1 cellular context compared by ENCODE assay signal in genomic region chr3:119498188-119498987, GRCh38.
TF ChIP-seq lines count a peak whose summit lies in the region.

Gene TIMMDC1, plus strand, starts transcription at chr3:119498547. Its CDS starts 187 bp downstream, at chr3:119498734.

TF ChIP-seq in K562, 482 proteins besides CTCF, POLR2A, EP300 and RAD21 (continued from another document and continues in another):
- TF ChIP-seq CEBPZ (IDR thresholded peaks at IDR 0.05; ENCODE audit: borderline replicate concordance, low read depth, low read length) (no peak), SRSF9 (IDR thresholded peaks at IDR 0.05; ENCODE audit: borderline replicate concordance, low read depth, low read length) (no peak), DPF2 (IDR thresholded peaks at IDR 0.05) (no peak), ZNF311 (CRISPR knock-in tag; IDR thresholded peaks at IDR 0.05) (no peak), ESRRB (CRISPR knock-in tag; IDR thresholded peaks at IDR 0.05; ENCODE audit: borderline replicate concordance) (no peak), REST (CRISPR knock-in tag; IDR thresholded peaks at IDR 0.05; ENCODE audit: low read depth) (no peak), TFAP4 (CRISPR knock-in tag; IDR thresholded peaks at IDR 0.05; ENCODE audit: borderline replicate concordance) (peak; percentile 68; the same call in 1 of the 2 replicates), ZNF239 (CRISPR knock-in tag; IDR thresholded peaks at IDR 0.05) (no peak), PHF20 (IDR thresholded peaks at IDR 0.05; ENCODE audit: partially characterized antibody) (peak; percentile 83), CHAMP1 (IDR thresholded peaks at IDR 0.05) (no peak), TBP (optimal IDR thresholded peaks at IDR 0.05; ENCODE audit: low read depth, low read length) (peak; percentile 89), SNAPC5 (CRISPR knock-in tag; IDR thresholded peaks at IDR 0.05) (no peak), E2F6 (IDR thresholded peaks at IDR 0.05; ENCODE audit: borderline replicate concordance in 1 of 2, extremely low read depth in 1 of 2, insufficient read depth in 1 of 2, insufficient read length in 1 of 2, low read depth in 1 of 2, low read length in 1 of 2, poor library complexity in 1 of 2, severe bottlenecking in 1 of 2) (peak; percentile 22 to 45), ZNF696 (CRISPR knock-in tag; conservative IDR thresholded peaks at IDR 0.05) (no peak), NONO (IDR thresholded peaks at IDR 0.05; ENCODE audit: low read depth in 2 of 2, low read length in 1 of 2) (no peak), POLR2G (IDR thresholded peaks at IDR 0.05; ENCODE audit: low read depth, low read length) (peak; percentile 91), SRF (CRISPR knock-in tag; IDR thresholded peaks at IDR 0.05) (peak in 1 of 2 experiments; percentile 62; a peak in 1 of 4 replicates), PURB (CRISPR knock-in tag; IDR thresholded peaks at IDR 0.05; ENCODE audit: low read depth) (no peak), PHF8 (IDR thresholded peaks at IDR 0.05; ENCODE audit: borderline replicate concordance, low read length) (peak; percentile 73), NR0B1 (IDR thresholded peaks at IDR 0.05; ENCODE audit: partially characterized antibody) (no peak), EP400 (IDR thresholded peaks at IDR 0.05) (peak; percentile 96), NCOR1 (IDR thresholded peaks at IDR 0.05) (0 out of 2 replicates have a peak, but pooled peaks have one; percentile 6), ZNF175 (CRISPR knock-in tag; IDR thresholded peaks at IDR 0.05; ENCODE audit: low read depth) (no peak), ZNF253 (CRISPR knock-in tag; conservative IDR thresholded peaks at IDR 0.05) (no peak), SRSF3 (IDR thresholded peaks at IDR 0.05; ENCODE audit: insufficient read depth, low read length) (no peak), KLF13 (tag; IDR thresholded peaks at IDR 0.05; ENCODE audit: borderline replicate concordance, low read depth) (no peak), CBFA2T3 (IDR thresholded peaks at IDR 0.05) (no peak), ZFX (CRISPR knock-in tag; IDR thresholded peaks at IDR 0.05) (peak; percentile 81), FOXO4 (CRISPR knock-in tag; IDR thresholded peaks at IDR 0.05) (no peak), ZFPM2 (CRISPR knock-in tag; IDR thresholded peaks at IDR 0.05) (no peak), E2F1 (CRISPR knock-in tag; IDR thresholded peaks at IDR 0.05) (no peak)
